Comparison of ENCODE assay signal across 11 cellular contexts in the genomic region with DNA sequence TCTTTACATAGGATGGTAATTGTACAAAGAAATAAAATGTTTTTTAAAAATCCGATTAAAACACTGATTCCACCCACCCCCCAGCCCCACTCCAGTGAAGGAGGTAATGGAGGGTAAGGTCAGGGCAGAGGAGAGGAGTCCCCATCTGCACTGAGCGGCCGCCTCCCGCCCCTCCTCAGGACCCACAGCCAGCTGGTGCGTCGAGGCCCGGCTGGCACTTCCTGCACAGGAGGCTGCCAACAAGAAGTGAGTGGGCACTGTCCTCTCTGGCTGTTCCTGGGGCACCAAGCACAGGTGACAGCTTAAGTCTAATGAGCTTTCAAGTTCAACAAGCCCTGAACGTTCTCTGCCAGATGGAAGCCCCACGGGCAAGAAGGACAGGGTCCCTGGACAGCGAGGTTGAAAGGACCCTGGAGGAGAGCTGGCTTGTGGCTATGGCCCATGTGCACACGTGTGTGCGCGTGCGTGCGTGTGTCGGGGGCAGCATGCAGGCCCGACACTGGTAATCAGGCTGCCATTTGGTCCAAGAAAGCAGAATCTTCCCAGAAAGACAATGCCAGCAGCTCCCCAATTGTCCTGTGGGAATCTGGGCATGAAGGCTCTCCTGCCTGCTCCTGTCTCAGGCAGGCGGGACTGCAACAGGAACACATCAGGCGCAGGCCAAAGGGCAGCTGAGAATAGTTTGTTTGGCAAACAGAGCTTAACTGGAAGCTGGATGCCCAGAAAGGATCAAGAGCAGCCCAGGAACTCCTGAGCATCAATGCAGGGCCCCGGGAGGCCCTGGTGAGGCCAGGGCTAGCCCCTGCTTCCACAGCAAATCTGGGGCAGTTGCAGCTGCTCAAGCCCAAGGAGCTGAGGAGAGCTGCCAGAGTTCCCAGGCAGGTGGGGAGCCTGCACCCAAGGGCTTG. TPM values are rescaled to one million over a fixed set of nuclear protein-coding genes. Genes with fewer than 3 reads are reported as not detected.
DNase-seq lines count a peak whose midpoint lies in the region; ATAC-seq and TF ChIP-seq lines count a peak whose summit lies in the region.
"Had no signal": no experiment of that assay in that cellular context is flagged by ENCODE, and none has a peak within 500 bp of the region (broad histone marks: within the 10 kb centered on the region; RNA-seq: fewer than 3 reads in every experiment).

No MANE protein-coding gene starts in this region.

- DNase-seq in SJSA1 (ENCODE audit: low read depth in 1 of 2, low spot score in 2 of 2) (no peak), dorsolateral prefrontal cortex (no peak), myocyte (ENCODE audit: low read depth) (peak; percentile 49), thoracic aorta (ENCODE audit: low spot score) (no peak)
- no peak for DNase-seq in activated CD4-positive, alpha-beta T cell treated with anti-CD3 and anti-CD28 coated beads, Interleukin-2, amount 50 U/mL, for 4 hours
- DNase-seq: CD8-positive, alpha-beta memory T cell; KBM-7; PC-9 had no signal

- H3K4me3 ChIP-seq in SJSA1 (no peak overlapping the region), dorsolateral prefrontal cortex (no peak overlapping the region), thoracic aorta (no peak overlapping the region)
- H3K4me3 ChIP-seq: PC-9 had no signal

- H3K36me3 ChIP-seq in SJSA1 (peaks cover 71% of the 10 kb centered on the region), thoracic aorta (peaks cover 4% of the 10 kb centered on the region)

- intact Hi-C loops in dorsolateral prefrontal cortex (cut with DNase I), result no loop called here

- H3K27me3 ChIP-seq in SJSA1 (replicated peaks) (no peaks in the 10 kb centered on the region), dorsolateral prefrontal cortex (no peaks in the 10 kb centered on the region), thoracic aorta (replicated peaks; ENCODE audit: insufficient read depth) (no peaks in the 10 kb centered on the region)
- H3K27me3 ChIP-seq: neutrophil had no signal

- H3K9me3 ChIP-seq in SJSA1 (replicated peaks), result no peaks in the 10 kb centered on the region
- no peaks in the 10 kb centered on the region for H3K9me3 ChIP-seq in thoracic aorta
- H3K9me3 ChIP-seq: neutrophil had no signal

- H3K27ac ChIP-seq in SJSA1 (peak overlapping the region; percentile 99), dorsolateral prefrontal cortex (peak overlapping the region in 58 of 59 donors; percentile 9 to 90 (median 78)), thoracic aorta (peak overlapping the region; percentile 100)
- H3K27ac ChIP-seq: neutrophil, PC-9 had no signal

- ATAC-seq in thoracic aorta (ENCODE audit: insufficient number of reproducible peaks, low FRiP score, low read depth), result no peak
- ATAC-seq in HG02623 (IDR thresholded peaks at IDR 0.05; ENCODE audit: unreplicated experiment), result no peak
- ATAC-seq in HG02870 (IDR thresholded peaks at IDR 0.05; ENCODE audit: unreplicated experiment), result no peak

- TF ChIP-seq CTCF in dorsolateral prefrontal cortex (IDR thresholded peaks at IDR 0.05 in 54 of 56, conservative IDR thresholded peaks at IDR 0.05 in 2 of 56; ENCODE audit: low read depth in 1 of 56, partially characterized antibody in 56 of 56) (no peak), thoracic aorta (IDR thresholded peaks at IDR 0.05) (no peak)

- H3K4me1 ChIP-seq in SJSA1 (replicated peaks) (peaks cover 58% of the 10 kb centered on the region), thoracic aorta (ENCODE audit: control insufficient read depth in 1 of 2, low read depth in 2 of 2) (peaks cover 54 to 86% of the 10 kb centered on the region in 2 donors)

RNA-seq across cellular contexts. Expression of gene EPHX3, which starts 15.1 kb away (rescaled TPM):
- total RNA-seq in SJSA1 (2014; rRNA removed; shearing (Covaris generic)), result 0.08 TPM in 1 of 2 replicates, not detected in the other
- total RNA-seq in dorsolateral prefrontal cortex (1 to 10 TPM in 1 of 120 experiments, under 1 TPM in 39, not detected in 80; 0.20 to 1.3 (median 0.42) TPM), myocyte (0.16 TPM in 1 of 2 replicates, not detected in the other), thoracic aorta (1 to 10 TPM in 1 of 2 donors, not detected in 1; 1.2 TPM)
- polyA plus RNA-seq in myocyte (2012), result 0.14 TPM
- total RNA-seq: CD8-positive, alpha-beta memory T cell had no signal
- polyA plus RNA-seq: CD8-positive, alpha-beta memory T cell had no signal

RNA-seq across cellular contexts. Expression of gene NOTCH3, which starts 46.6 kb away (rescaled TPM):
- total RNA-seq in SJSA1 (2014; rRNA removed; shearing (Covaris generic)), result 25.4 and 33.1 TPM in 2 replicates
- total RNA-seq in dorsolateral prefrontal cortex (10 to 100 TPM in 119 of 120 experiments, 1 to 10 TPM in 1; 9.9 to 79.9 (median 27.6) TPM), myocyte (76.1 and 159 TPM in 2 replicates), thoracic aorta (100 to 1,000 TPM; 289 to 448 TPM)
- 29.4 TPM for polyA plus RNA-seq in myocyte (2012)
- polyA plus RNA-seq: CD8-positive, alpha-beta memory T cell had no signal
